25 cellular contexts compared by ENCODE assay signal in the genomic region with DNA sequence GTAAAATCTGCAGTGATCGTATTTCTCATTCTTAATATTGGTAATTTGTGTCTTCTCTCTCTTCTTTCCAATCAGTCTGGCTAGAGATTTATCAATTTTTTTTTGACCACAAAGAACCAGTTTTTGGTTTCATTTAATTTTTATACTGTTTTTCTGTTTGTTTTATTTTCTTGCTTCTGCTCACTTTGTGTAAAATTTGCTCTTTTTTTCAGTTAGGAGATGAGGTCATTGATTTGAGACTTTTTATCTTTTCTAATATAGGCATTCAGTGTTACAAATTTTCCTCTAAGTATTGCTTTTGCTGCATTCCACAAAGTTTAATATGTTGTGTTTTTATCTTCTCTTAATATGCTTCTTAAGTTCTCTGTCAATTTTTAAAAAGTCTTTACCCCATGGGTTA.
DNase-seq lines count a peak whose midpoint lies in the region; ATAC-seq, FAIRE-seq and TF ChIP-seq lines count a peak whose summit lies in the region.
"Had no signal": no experiment of that assay in that cellular context is flagged by ENCODE, and none has a peak within 500 bp of the region (broad histone marks: within the 10 kb centered on the region; RNA-seq: fewer than 3 reads in every experiment).

No MANE protein-coding gene starts in this region.

- WGBS in HepG2 (ENCODE audit: low lambda C conversion rate) = 36% methylated on average over 1 of the region's 1 CpG
- 69% methylated on average over 1 of the region's 1 CpG for WGBS in right lobe of liver (ENCODE audit: insufficient coverage, low coverage, low lambda C conversion rate, missing lambda C conversion rate)

- H2AFZ ChIP-seq in HepG2 (ENCODE audit: low read length) = no peak overlapping the region

- ATAC-seq in HepG2 (no peak), right lobe of liver (no peak), HG02870 (IDR thresholded peaks at IDR 0.05; ENCODE audit: unreplicated experiment) (no peak)
- ATAC-seq: A549; CD8-positive, alpha-beta T cell; GM12878 had no signal

- H3K36me3 ChIP-seq in HepG2 (replicated peaks in 1 of 2; ENCODE audit: control insufficient read depth in 1 of 2, insufficient read depth in 2 of 2, low read length in 2 of 2) (no peaks in the 10 kb centered on the region), right lobe of liver (no peaks in the 10 kb centered on the region), kidney (ENCODE audit: control insufficient read depth in 1 of 2, insufficient read depth in 2 of 2, low read length in 2 of 2) (peaks cover 0 to 3% of the 10 kb centered on the region in 2 donors)
- H3K36me3 ChIP-seq: BLaER1 treated with 17β-estradiol and CSF1 and Interleukin-3, amounts not matched to agents 10 nM and 100 nM had no signal

- POLR2A ChIA-PET in HepG2 (lab: Yijun Ruan, JAX) = no interaction called here

- H3K27me3 ChIP-seq in HepG2 (ENCODE audit: control insufficient read depth in 1 of 2, insufficient read depth in 2 of 2, low read length in 2 of 2) (no peaks in the 10 kb centered on the region; a peak in 1 of 5 replicates), right lobe of liver (no peaks in the 10 kb centered on the region)
- H3K27me3 ChIP-seq: BLaER1 treated with 17β-estradiol and CSF1 and Interleukin-3, amounts not matched to agents 10 nM and 100 nM had no signal

- peaks cover 7% of the 10 kb centered on the region; the same call in 1 of the 2 replicates for H3K4me1 ChIP-seq in HepG2 (ENCODE audit: insufficient read depth, low read length)
- H3K4me1 ChIP-seq in right lobe of liver = peaks cover 0 to 22% (median 0%) of the 10 kb centered on the region in 4 donors
- H3K4me1 ChIP-seq in kidney (ENCODE audit: control insufficient read depth in 1 of 2, insufficient read depth in 1 of 2, low read depth in 1 of 2, low read length in 2 of 2) = no peaks in the 10 kb centered on the region
- H3K4me1 ChIP-seq: Caco-2 had no signal

- H3K4me2 ChIP-seq in HepG2 (ENCODE audit: low read depth, low read length) = no peak overlapping the region
- H3K4me2 ChIP-seq: A549; BLaER1 treated with 17β-estradiol and CSF1 and Interleukin-3, amounts not matched to agents 10 nM and 100 nM had no signal

- H3K9ac ChIP-seq in HepG2 (ENCODE audit: insufficient read depth, low read depth, low read length) (no peak overlapping the region), kidney (ENCODE audit: low read length in 2 of 2) (no peak overlapping the region)
- H3K9ac ChIP-seq: BLaER1 treated with 17β-estradiol and CSF1 and Interleukin-3, amounts not matched to agents 10 nM and 100 nM had no signal

- peaks cover 16% of the 10 kb centered on the region for H3K27me3 Mint-ChIP-seq in activated T-helper 2 cell treated with anti-CD3 and anti-CD28 coated beads, Interferon-gamma antibody, Interleukin-2, Interleukin-4, amounts not matched to agents 10 μg/mL and 5 μg/mL and 100 μg/mL, durations not matched to agents 14 hours and 24 hours and 36 hours (ENCODE audit: low read depth)

- H3K79me2 ChIP-seq in HepG2 (ENCODE audit: insufficient read depth, low read length) = no peaks in the 10 kb centered on the region

- H3K4me1 Mint-ChIP-seq in activated T-helper 2 cell treated with anti-CD3 and anti-CD28 coated beads, Interferon-gamma antibody, Interleukin-2, Interleukin-4, amounts not matched to agents 10 μg/mL and 5 μg/mL and 100 μg/mL, durations not matched to agents 14 hours and 24 hours and 36 hours (ENCODE audit: low read depth) = peaks cover 3% of the 10 kb centered on the region

- no peak overlapping the region for H3K27ac Mint-ChIP-seq in activated T-helper 2 cell treated with anti-CD3 and anti-CD28 coated beads, Interferon-gamma antibody, Interleukin-2, Interleukin-4, amounts not matched to agents 10 μg/mL and 5 μg/mL and 100 μg/mL, durations not matched to agents 14 hours and 24 hours and 36 hours
- H3K27ac Mint-ChIP-seq: B cell; CD4-positive, alpha-beta T cell; CD8-positive, alpha-beta T cell had no signal

- H3K4me3 ChIP-seq in HepG2 (replicated peaks in 1 of 3; ENCODE audit: insufficient read depth in 1 of 3, low read depth in 2 of 3, low read length in 3 of 3) (no peak overlapping the region), right lobe of liver (no peak overlapping the region), kidney (ENCODE audit: low read length in 2 of 2) (no peak overlapping the region)
- H3K4me3 ChIP-seq: A549; BLaER1 treated with 17β-estradiol and CSF1 and Interleukin-3, amounts not matched to agents 10 nM and 100 nM; GM12878 had no signal

- CTCF ChIA-PET in HepG2 (lab: Yijun Ruan, JAX; ENCODE audit: low intra/inter-chr PET ratio, low total read pairs) = no interaction called here

- intact Hi-C loops in HepG2 (cut with micrococcal nuclease; ENCODE audit: unreplicated experiment) = no loop called here
- intact Hi-C loops in right lobe of liver (cut with DNase I) = no loop called here
- intact Hi-C loops in kidney (cut with DNase I) = no loop called here
- intact Hi-C loops in activated T-helper 2 cell treated with anti-CD3 and anti-CD28 coated beads, Interferon-gamma antibody, Interleukin-2, Interleukin-4, amounts not matched to agents 10 μg/mL and 5 μg/mL and 100 μg/mL, durations not matched to agents 14 hours and 24 hours and 36 hours (cut with micrococcal nuclease) = no loop called here

- no peak for FAIRE-seq in HepG2 (lab: Jason Lieb, UNC)
- peak; percentile 53 for FAIRE-seq in kidney (lab: Jason Lieb, UNC)
- FAIRE-seq: A549, GM12878, GM12892, GM18507 had no signal

- no peak for TF ChIP-seq RAD21 in HepG2 (CRISPR knock-in tag; IDR thresholded peaks at IDR 0.05)

- H3K9me3 Mint-ChIP-seq in activated T-helper 2 cell treated with anti-CD3 and anti-CD28 coated beads, Interferon-gamma antibody, Interleukin-2, Interleukin-4, amounts not matched to agents 10 μg/mL and 5 μg/mL and 100 μg/mL, durations not matched to agents 14 hours and 24 hours and 36 hours = no peaks in the 10 kb centered on the region
- H3K9me3 Mint-ChIP-seq: CD4-positive, alpha-beta T cell; CD8-positive, alpha-beta T cell had no signal

- TF ChIP-seq POLR2A in HepG2 (IDR thresholded peaks at IDR 0.05; ENCODE audit: insufficient read depth in 1 of 2, low read depth in 2 of 2, low read length in 2 of 2) (no peak), right lobe of liver (IDR thresholded peaks at IDR 0.05) (no peak)

- DNase-seq in HepG2 (ENCODE audit: low spot score) = no peak
- no peak for DNase-seq in right lobe of liver
- DNase-seq in kidney = no peak
- DNase-seq in activated T-helper 2 cell treated with anti-CD3 and anti-CD28 coated beads, Interferon-gamma antibody, Interleukin-2, Interleukin-4, amounts not matched to agents 10 μg/mL and 5 μg/mL and 100 μg/mL, durations not matched to agents 14 hours and 24 hours and 36 hours (ENCODE audit: low spot score) = no peak
- DNase-seq: AML-193; Caco-2; Calu3; CD4-positive, alpha-beta T cell; CD8-positive, alpha-beta T cell; DMS 273 treated with DMSO at 0.1 percent for 48 hours; DMS153; DMS53; DMS79; DND-41; EL; GDM1 had no signal

- H3K36me3 Mint-ChIP-seq in activated T-helper 2 cell treated with anti-CD3 and anti-CD28 coated beads, Interferon-gamma antibody, Interleukin-2, Interleukin-4, amounts not matched to agents 10 μg/mL and 5 μg/mL and 100 μg/mL, durations not matched to agents 14 hours and 24 hours and 36 hours (ENCODE audit: low read depth) = no peaks in the 10 kb centered on the region
- H3K36me3 Mint-ChIP-seq: CD8-positive, alpha-beta T cell had no signal

- H3K27ac ChIP-seq in HepG2 (ENCODE audit: extremely low read length, insufficient read depth, low read length) = no peak overlapping the region
- H3K27ac ChIP-seq in right lobe of liver = no peak overlapping the region
- H3K27ac ChIP-seq in kidney (ENCODE audit: low read depth in 2 of 2, low read length in 2 of 2) = no peak overlapping the region
- H3K27ac ChIP-seq: 22Rv1; A549; BLaER1 treated with 17β-estradiol and CSF1 and Interleukin-3, amounts not matched to agents 10 nM and 100 nM; C4-2B had no signal

- TF ChIP-seq CTCF in HepG2 (CRISPR knock-in tag; IDR thresholded peaks at IDR 0.05) (no peak), right lobe of liver (IDR thresholded peaks at IDR 0.05) (no peak), kidney (IDR thresholded peaks at IDR 0.05; ENCODE audit: borderline replicate concordance, extremely low read depth, insufficient read depth) (no peak)

- H3K4me3 Mint-ChIP-seq in activated T-helper 2 cell treated with anti-CD3 and anti-CD28 coated beads, Interferon-gamma antibody, Interleukin-2, Interleukin-4, amounts not matched to agents 10 μg/mL and 5 μg/mL and 100 μg/mL, durations not matched to agents 14 hours and 24 hours and 36 hours (ENCODE audit: low read depth) = no peak overlapping the region
- H3K4me3 Mint-ChIP-seq: B cell; CD4-positive, alpha-beta T cell; CD8-positive, alpha-beta T cell had no signal

- BruUV-seq in HepG2 (replicated peaks; lab: Mats Ljungman, UMichigan) = no TSS peak

- TF ChIP-seq EP300 in HepG2 (IDR thresholded peaks at IDR 0.05; ENCODE audit: low read depth in 2 of 2, low read length in 2 of 2) (no peak), HepG2 (CRISPR knock-in tag; IDR thresholded peaks at IDR 0.05; ENCODE audit: borderline replicate concordance) (no peak)

- in situ Hi-C loops in HepG2 (cut with HindIII; ENCODE audit: extremely low pct_ligation_motif_present, low pct_unique_long_range_greater_than_20kb) = no loop called here

- H3K9me3 ChIP-seq in HepG2 (ENCODE audit: low read length) (no peaks in the 10 kb centered on the region), right lobe of liver (no peaks in the 10 kb centered on the region), kidney (ENCODE audit: control insufficient read depth in 1 of 2, low read length in 2 of 2) (no peaks in the 10 kb centered on the region)
- H3K9me3 ChIP-seq: A549; BLaER1 treated with 17β-estradiol and CSF1 and Interleukin-3, amounts not matched to agents 10 nM and 100 nM; Caco-2 had no signal

- H4K20me1 ChIP-seq in HepG2 (ENCODE audit: insufficient read depth, low read length) = no peaks in the 10 kb centered on the region
- H4K20me1 ChIP-seq: BLaER1 treated with 17β-estradiol and CSF1 and Interleukin-3, amounts not matched to agents 10 nM and 100 nM had no signal

TF ChIP-seq in HepG2, 621 proteins besides CTCF, POLR2A, EP300 and RAD21:
- peak; percentile 74 for TF ChIP-seq ATF7 (IDR thresholded peaks at IDR 0.05)
- TF ChIP-seq ATF7 (CRISPR knock-in tag; IDR thresholded peaks at IDR 0.05) = no peak
- no peak for TF ChIP-seq ZNF776 (CRISPR knock-in tag; IDR thresholded peaks at IDR 0.05)
